ENCODE assay signal across 8 cellular contexts in the genomic region with DNA sequence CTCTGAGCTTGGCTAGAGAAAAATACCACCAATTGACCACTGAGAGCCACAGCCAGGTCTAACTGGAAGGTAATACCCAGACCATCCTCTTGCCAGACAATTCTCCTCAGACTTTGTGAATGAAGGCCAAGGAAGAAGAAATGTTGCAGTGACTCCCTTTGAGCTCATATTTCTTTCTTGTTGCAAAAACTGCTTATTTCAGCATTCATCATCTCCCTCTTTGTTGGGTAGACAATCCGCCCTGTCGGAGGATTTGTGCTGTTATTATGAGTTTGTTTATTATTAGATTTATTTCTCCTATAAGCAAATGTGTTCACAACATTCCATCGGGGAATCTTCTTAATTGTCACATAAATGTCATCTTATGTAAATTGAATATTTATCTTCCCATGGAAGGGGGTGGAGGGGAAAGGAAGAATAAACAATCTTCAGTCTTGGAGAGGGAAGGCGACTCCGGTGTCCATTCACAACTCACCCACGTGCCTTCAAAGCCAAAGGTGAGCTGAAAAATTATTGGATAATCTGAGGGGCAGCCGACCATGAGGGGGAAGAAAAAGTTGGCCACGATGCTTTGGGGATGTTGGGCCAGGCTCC. TPM values are rescaled to one million over a fixed set of nuclear protein-coding genes. Genes with fewer than 3 reads are reported as not detected.
DNase-seq lines count a peak whose midpoint lies in the region; ATAC-seq lines count a peak whose summit lies in the region.

No MANE protein-coding gene starts in this region.

- DNase-seq in T-helper 1 cell (no peak), immature natural killer cell (no peak), superior temporal gyrus (ENCODE audit: extremely low spot score) (peak; percentile 54), activated gamma-delta T cell treated with Interleukin-2 at 50 U/mL for 16 hours (no peak), SK-N-DZ (ENCODE audit: low spot score) (no peak)

- H3K4me3 Mint-ChIP-seq in T-helper 1 cell treated with Interleukin-12 subunit alpha and Interleukin-12 subunit beta and Interleukin-4 antibody, amounts not matched to agents 30 μg/mL and 1 μg/mL, for 36 hours = peak overlapping the region; percentile 94
- H3K4me3 Mint-ChIP-seq in activated naive CD8-positive, alpha-beta T cell = peak overlapping the region; percentile 96
- H3K4me3 Mint-ChIP-seq in immature natural killer cell = peak overlapping the region; percentile 88 to 99 (median 98)

- peaks cover 25% of the 10 kb centered on the region for H3K27me3 Mint-ChIP-seq in T-helper 1 cell treated with Interleukin-12 subunit alpha and Interleukin-12 subunit beta and Interleukin-4 antibody, amounts not matched to agents 30 μg/mL and 1 μg/mL, for 36 hours (ENCODE audit: low read depth)
- no peaks in the 10 kb centered on the region for H3K27me3 Mint-ChIP-seq in activated naive CD8-positive, alpha-beta T cell
- peaks cover 16 to 28% (median 16%) of the 10 kb centered on the region in 3 donors for H3K27me3 Mint-ChIP-seq in immature natural killer cell (ENCODE audit: low read depth in 3 of 3)

- peaks cover 10% of the 10 kb centered on the region for H3K4me1 Mint-ChIP-seq in T-helper 1 cell treated with Interleukin-12 subunit alpha and Interleukin-12 subunit beta and Interleukin-4 antibody, amounts not matched to agents 30 μg/mL and 1 μg/mL, for 36 hours (ENCODE audit: low read depth)
- peaks cover 21% of the 10 kb centered on the region for H3K4me1 Mint-ChIP-seq in activated naive CD8-positive, alpha-beta T cell (ENCODE audit: low read depth)
- H3K4me1 Mint-ChIP-seq in immature natural killer cell = peaks cover 22 to 23% of the 10 kb centered on the region in 2 donors

- H3K9me3 Mint-ChIP-seq in T-helper 1 cell treated with Interleukin-12 subunit alpha and Interleukin-12 subunit beta and Interleukin-4 antibody, amounts not matched to agents 30 μg/mL and 1 μg/mL, for 36 hours = no peaks in the 10 kb centered on the region
- no peaks in the 10 kb centered on the region for H3K9me3 Mint-ChIP-seq in activated naive CD8-positive, alpha-beta T cell (ENCODE audit: low read depth)
- no peaks in the 10 kb centered on the region for H3K9me3 Mint-ChIP-seq in immature natural killer cell

- peaks cover 4% of the 10 kb centered on the region for H3K36me3 Mint-ChIP-seq in T-helper 1 cell treated with Interleukin-12 subunit alpha and Interleukin-12 subunit beta and Interleukin-4 antibody, amounts not matched to agents 30 μg/mL and 1 μg/mL, for 36 hours (ENCODE audit: low read depth)
- no peaks in the 10 kb centered on the region for H3K36me3 Mint-ChIP-seq in activated naive CD8-positive, alpha-beta T cell
- no peaks in the 10 kb centered on the region for H3K36me3 Mint-ChIP-seq in immature natural killer cell

- H3K27ac Mint-ChIP-seq in T-helper 1 cell treated with Interleukin-12 subunit alpha and Interleukin-12 subunit beta and Interleukin-4 antibody, amounts not matched to agents 30 μg/mL and 1 μg/mL, for 36 hours = peak overlapping the region; percentile 77
- peak overlapping the region; percentile 94 for H3K27ac Mint-ChIP-seq in activated naive CD8-positive, alpha-beta T cell
- H3K27ac Mint-ChIP-seq in immature natural killer cell = peak overlapping the region; percentile 86 to 98 (median 94)

- ATAC-seq in GM21381 (IDR thresholded peaks at IDR 0.05; ENCODE audit: unreplicated experiment) = no peak

RNA-seq across cellular contexts. Expression of a gene that starts 1.8 kb away (rescaled TPM):
- polyA plus RNA-seq in immature natural killer cell = 10 to 100 TPM; 10.1 to 48.9 (median 23.0) TPM
- polyA plus RNA-seq in SK-N-DZ (2014; cell fraction: cytosol; rRNA removed) = 1.7 and 3.2 TPM in 2 replicates
- 1.6 and 3.0 TPM in 2 replicates for polyA plus RNA-seq in SK-N-DZ (2014; cell fraction: nucleus; rRNA removed)
